ENCODE assay signal across 10 cellular contexts in the genomic region with DNA sequence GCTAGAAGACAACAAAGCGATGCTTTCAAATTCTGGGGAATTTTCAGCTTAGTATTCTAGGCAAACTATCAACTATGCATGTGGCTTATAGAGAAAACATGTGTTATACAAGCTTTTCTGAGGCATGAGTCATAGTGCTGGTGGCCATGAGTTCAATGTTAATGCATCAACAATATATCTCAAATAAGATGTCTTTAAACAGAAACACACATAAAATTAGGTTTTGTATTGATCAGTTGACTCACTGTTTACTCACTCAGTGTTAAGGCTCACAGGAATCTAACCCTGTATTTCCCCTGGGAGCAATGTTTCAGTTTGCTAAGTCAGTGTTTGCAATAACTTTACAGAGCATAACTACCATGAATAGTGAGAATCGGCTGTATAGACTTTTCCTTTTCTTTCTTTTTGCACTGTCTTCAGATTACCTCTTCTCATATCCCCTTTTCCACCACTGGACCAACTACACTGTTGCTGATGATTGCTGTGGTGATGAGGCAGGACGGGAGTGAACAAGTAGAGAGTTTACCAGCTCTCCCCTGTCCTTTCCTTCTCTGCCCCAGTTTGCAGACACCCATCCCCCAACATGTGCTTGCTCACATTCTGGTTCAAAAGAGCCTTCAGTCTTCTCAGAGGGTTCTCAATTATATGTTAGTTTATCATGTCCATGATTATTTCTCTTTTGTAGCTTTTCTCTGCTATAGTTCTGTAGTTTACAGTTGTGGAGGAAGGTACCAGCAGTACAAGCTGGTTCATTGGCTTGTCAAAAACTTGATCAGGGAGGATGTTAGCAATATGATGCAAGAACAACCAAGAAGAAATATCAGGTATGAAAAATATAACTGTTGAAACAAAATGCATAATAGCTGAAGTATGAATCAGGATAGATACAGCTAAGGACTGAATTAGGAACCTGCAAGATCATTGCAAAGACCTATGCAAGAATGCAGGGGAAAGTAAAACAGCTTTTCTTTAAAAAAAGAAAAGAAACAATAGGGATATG. TPM values are rescaled to one million over a fixed set of nuclear protein-coding genes. Genes with fewer than 3 reads are reported as not detected.
DNase-seq lines count a peak whose midpoint lies in the region; ATAC-seq and TF ChIP-seq lines count a peak whose summit lies in the region.
"Had no signal": no experiment of that assay in that cellular context is flagged by ENCODE, and none has a peak within 500 bp of the region (broad histone marks: within the 10 kb centered on the region; RNA-seq: fewer than 3 reads in every experiment).

No MANE protein-coding gene starts in this region.

- H3K9ac ChIP-seq in OCI-LY3 (ENCODE audit: low read length) = no peak overlapping the region

- H3K79me2 ChIP-seq in OCI-LY3 (ENCODE audit: low read length) = no peaks in the 10 kb centered on the region

- H3K27me3 ChIP-seq in OCI-LY3 (ENCODE audit: low read depth, low read length) (no peaks in the 10 kb centered on the region), thymus (ENCODE audit: control insufficient read depth, insufficient read depth) (no peaks in the 10 kb centered on the region)
- no peaks in the 10 kb centered on the region for H3K27me3 ChIP-seq in CD4-positive, alpha-beta memory T cell (ENCODE audit: insufficient read depth, low read length)

- peaks cover 7% of the 10 kb centered on the region for H3K9me3 Mint-ChIP-seq in activated naive CD4-positive, alpha-beta T cell treated with anti-CD3 and anti-CD28 coated beads for 36 hours
- H3K9me3 Mint-ChIP-seq in CD4-positive, alpha-beta memory T cell = peaks cover 0 to 3% (median 0%) of the 10 kb centered on the region in 8 donors

- no peaks in the 10 kb centered on the region for H4K20me1 ChIP-seq in OCI-LY3 (ENCODE audit: insufficient read depth, low read length)

- ATAC-seq in HG03571 (IDR thresholded peaks at IDR 0.05; ENCODE audit: unreplicated experiment) = no peak

- WGBS in thymus = 73% methylated on average over 3 of the region's 3 CpGs

- peaks cover 14% of the 10 kb centered on the region for H3K4me1 ChIP-seq in OCI-LY3 (ENCODE audit: low read length)
- H3K4me1 ChIP-seq in thymus (ENCODE audit: control insufficient read depth, insufficient read depth, low read length) = peaks cover 8% of the 10 kb centered on the region
- H3K4me1 ChIP-seq in CD4-positive, alpha-beta memory T cell (ENCODE audit: insufficient read depth, low read length) = peaks cover 2% of the 10 kb centered on the region

- CTCF ChIA-PET in activated naive CD4-positive, alpha-beta T cell treated with anti-CD3 and anti-CD28 coated beads for 36 hours (lab: Charles Lee) = interaction anchor here (0.6 to 1.4 kb wide), 7 partner anchors 10 to 76 kb away, joined by 3 to 7 read pairs (median 3); partner anchors contain the start of gene CD2
- CTCF ChIA-PET in CD4-positive, alpha-beta memory T cell (lab: Charles Lee; ENCODE audit: partially characterized antibody) = interaction anchor here (0.6 to 2.6 kb wide), 5 partner anchors 9 to 43 kb away, joined by 3 to 9 read pairs (median 4); no protein-coding TSS in a partner anchor

- H3K4me3 ChIP-seq in OCI-LY3 (ENCODE audit: low read length) = no peak overlapping the region
- no peak overlapping the region for H3K4me3 ChIP-seq in thymus (ENCODE audit: low read length)
- H3K4me3 ChIP-seq in CD4-positive, alpha-beta memory T cell (ENCODE audit: low read length in 2 of 2) = peak overlapping the region in 1 of 2 donors; percentile 5

- POLR2A ChIA-PET in CD4-positive, alpha-beta memory T cell (lab: Charles Lee; ENCODE audit: partially characterized antibody) = interaction anchor here (0.9 to 33.0 kb wide), 5 partner anchors 8 to 38 kb away, joined by 3 to 1832 read pairs (median 13); partner anchors contain the start of gene CD2

- H3K9me3 ChIP-seq in OCI-LY3 (ENCODE audit: insufficient read depth, low read length) (no peaks in the 10 kb centered on the region), thymus (ENCODE audit: control insufficient read depth) (no peaks in the 10 kb centered on the region)
- no peaks in the 10 kb centered on the region for H3K9me3 ChIP-seq in CD4-positive, alpha-beta memory T cell (ENCODE audit: control insufficient read depth in 1 of 2, low read length in 2 of 2)

- no peak for DNase-seq in activated naive CD4-positive, alpha-beta T cell treated with anti-CD3 and anti-CD28 coated beads for 36 hours
- DNase-seq in activated naive CD4-positive, alpha-beta T cell treated with anti-CD3 and anti-CD28 coated beads, Interleukin-2, amount 50 U/mL, for 16 hours = no peak
- peak; percentile 83 for DNase-seq in epidermal melanocyte (ENCODE audit: insufficient read length, low spot score)
- DNase-seq in NK-92 (lab: John Stamatoyannopoulos, UW; ENCODE audit: unreplicated experiment) = no peak
- DNase-seq in CD4-positive, alpha-beta memory T cell = no peak
- DNase-seq: COR-L47, kidney glomerular epithelial cell had no signal

- H2AFZ ChIP-seq in OCI-LY3 (ENCODE audit: low read depth, low read length) = peak overlapping the region; percentile 70; the same call in 1 of the 2 replicates

- peak overlapping the region; percentile 80 for H3K27ac Mint-ChIP-seq in activated naive CD4-positive, alpha-beta T cell treated with anti-CD3 and anti-CD28 coated beads for 36 hours
- peak overlapping the region in 1 of 7 donors; percentile 17 for H3K27ac Mint-ChIP-seq in CD4-positive, alpha-beta memory T cell

- no peak for TF ChIP-seq CTCF in OCI-LY3 (IDR thresholded peaks at IDR 0.05; ENCODE audit: low read depth, low read length)

- H3K27ac ChIP-seq in OCI-LY3 (ENCODE audit: low read length) (no peak overlapping the region), thymus (ENCODE audit: low read depth) (peak overlapping the region; percentile 56)
- H3K27ac ChIP-seq in CD4-positive, alpha-beta memory T cell (ENCODE audit: low read depth, low read length) = no peak overlapping the region

- H3K4me2 ChIP-seq in OCI-LY3 (ENCODE audit: low read length) = peak overlapping the region; percentile 24

- intact Hi-C loops in activated naive CD4-positive, alpha-beta T cell treated with anti-CD3 and anti-CD28 coated beads for 36 hours (cut with micrococcal nuclease) = loop anchor here (1.0 kb wide), 2 partner anchors 19 to 29 kb away; no protein-coding TSS in a partner anchor
- intact Hi-C loops in CD4-positive, alpha-beta memory T cell (cut with micrococcal nuclease) = loop anchor here (1.0 to 2.0 kb wide), 2 partner anchors 8 to 23 kb away; no protein-coding TSS in a partner anchor

- H3K4me3 Mint-ChIP-seq in activated naive CD4-positive, alpha-beta T cell treated with anti-CD3 and anti-CD28 coated beads for 36 hours = peak overlapping the region; percentile 49
- peak overlapping the region in 4 of 8 donors; percentile 11 to 67 (median 50) for H3K4me3 Mint-ChIP-seq in CD4-positive, alpha-beta memory T cell

- peaks cover 38% of the 10 kb centered on the region for H3K4me1 Mint-ChIP-seq in activated naive CD4-positive, alpha-beta T cell treated with anti-CD3 and anti-CD28 coated beads for 36 hours (ENCODE audit: low read depth)
- H3K4me1 Mint-ChIP-seq in CD4-positive, alpha-beta memory T cell = peaks cover 10 to 30% (median 21%) of the 10 kb centered on the region in 4 donors

- H3K27me3 Mint-ChIP-seq in activated naive CD4-positive, alpha-beta T cell treated with anti-CD3 and anti-CD28 coated beads for 36 hours (ENCODE audit: low read depth) = no peaks in the 10 kb centered on the region
- no peaks in the 10 kb centered on the region for H3K27me3 Mint-ChIP-seq in CD4-positive, alpha-beta memory T cell

- H3K36me3 ChIP-seq in OCI-LY3 (replicated peaks; ENCODE audit: low read depth, low read length) (no peaks in the 10 kb centered on the region), thymus (ENCODE audit: control insufficient read depth, insufficient read depth) (no peaks in the 10 kb centered on the region)
- H3K36me3 ChIP-seq in CD4-positive, alpha-beta memory T cell (ENCODE audit: insufficient read depth, low read length) = no peaks in the 10 kb centered on the region

- H3K36me3 Mint-ChIP-seq in activated naive CD4-positive, alpha-beta T cell treated with anti-CD3 and anti-CD28 coated beads for 36 hours (ENCODE audit: low read depth) = peaks cover 28% of the 10 kb centered on the region
- peaks cover 5 to 10% of the 10 kb centered on the region in 2 donors for H3K36me3 Mint-ChIP-seq in CD4-positive, alpha-beta memory T cell

RNA-seq across cellular contexts. Expression of gene CD2, which starts 23.9 kb away (rescaled TPM):
- 100 to 1,000 TPM; 251 to 264 TPM for total RNA-seq in activated naive CD4-positive, alpha-beta T cell treated with anti-CD3 and anti-CD28 coated beads for 36 hours
- 244 TPM for polyA plus RNA-seq in thymus
- total RNA-seq in CD4-positive, alpha-beta memory T cell = 100 to 1,000 TPM; 305 to 316 TPM
- polyA plus RNA-seq in CD4-positive, alpha-beta memory T cell = 100 to 1,000 TPM; 409 to 471 TPM
